ENCODE assay signal across 8 cellular contexts in the genomic region with DNA sequence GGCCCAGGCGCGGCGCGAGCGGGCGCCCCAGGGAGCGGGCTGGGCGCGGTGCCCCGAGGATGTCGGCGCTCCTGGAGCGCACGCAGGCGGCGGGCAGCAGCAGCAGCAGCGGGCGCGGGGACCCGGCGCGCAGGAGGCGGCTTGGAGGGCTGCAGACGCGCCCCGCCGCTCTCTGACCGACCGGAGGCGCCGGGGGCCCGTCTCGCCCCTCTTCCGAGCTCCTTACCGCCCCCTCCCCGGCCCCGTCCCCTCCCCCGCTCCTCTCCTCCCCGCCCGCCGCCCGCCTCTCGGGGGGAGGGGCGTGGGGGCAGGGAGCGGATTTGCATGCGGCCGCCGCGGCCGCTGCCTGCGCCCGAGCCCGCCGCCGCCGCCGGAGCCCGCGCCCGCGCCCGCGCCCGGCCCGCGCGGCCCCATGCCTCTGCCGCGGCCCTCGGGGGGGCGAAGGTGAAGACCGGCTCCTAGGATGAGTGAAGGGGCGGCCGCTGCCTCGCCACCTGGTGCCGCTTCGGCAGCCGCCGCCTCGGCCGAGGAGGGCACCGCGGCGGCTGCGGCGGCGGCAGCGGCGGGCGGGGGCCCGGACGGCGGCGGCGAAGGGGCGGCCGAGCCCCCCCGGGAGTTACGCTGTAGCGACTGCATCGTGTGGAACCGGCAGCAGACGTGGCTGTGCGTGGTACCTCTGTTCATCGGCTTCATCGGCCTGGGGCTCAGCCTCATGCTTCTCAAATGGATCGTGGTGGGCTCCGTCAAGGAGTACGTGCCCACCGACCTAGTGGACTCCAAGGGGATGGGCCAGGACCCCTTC. TPM values are rescaled to one million over a fixed set of nuclear protein-coding genes. Genes with fewer than 3 reads are reported as not detected.
DNase-seq lines count a peak whose midpoint lies in the region; ATAC-seq and TF ChIP-seq lines count a peak whose summit lies in the region.

A gene (plus strand): TSS at position 317 of the 802 bp plus-strand sequence.

- H3K4me3 Mint-ChIP-seq in CD14-positive monocyte = peak within 1 kb of the TSS in 1 of 2 donors; percentile 80

- H3K27me3 Mint-ChIP-seq in CD14-positive monocyte (ENCODE audit: low read depth in 3 of 3) = peaks cover 55 to 68% (median 57%) of the 10 kb centered on the region in 3 donors

- H3K4me3 ChIP-seq in ectodermal cell (ENCODE audit: insufficient read depth, low read depth, low read length) (peak within 1 kb of the TSS; percentile 66), neuron (ENCODE audit: low read length) (peak within 1 kb of the TSS; percentile 81)

- peaks cover 13% of the 10 kb centered on the region for H3K4me1 ChIP-seq in ectodermal cell (ENCODE audit: control insufficient read depth, insufficient read depth, low read length)
- H3K4me1 ChIP-seq in neuron (ENCODE audit: insufficient read depth, low read length) = peaks cover 23% of the 10 kb centered on the region

- no peak for TF ChIP-seq CTCF in CD14-positive monocyte (IDR thresholded peaks at IDR 0.05)

- DNase-seq in DMS53 (lab: John Stamatoyannopoulos, UW) (peak; percentile 86), NCI-H774 (lab: John Stamatoyannopoulos, UW) (no peak), cortex of kidney (lab: John Stamatoyannopoulos, UW) (no peak), CD14-positive monocyte (ENCODE audit: low spot score) (no peak)
- DNase-seq in activated CD8-positive, alpha-beta memory T cell treated with anti-CD3 and anti-CD28 coated beads, Interleukin-2, amount 50 U/mL, for 48 hours = no peak

- H3K27ac Mint-ChIP-seq in CD14-positive monocyte = no peak within 1 kb of the TSS

- peaks cover 3% of the 10 kb centered on the region in 2 donors for H3K36me3 Mint-ChIP-seq in CD14-positive monocyte

- H2AFZ ChIP-seq in neuron (ENCODE audit: low read depth, low read length) = peak within 1 kb of the TSS; percentile 92

- WGBS in ectodermal cell, 2 experiments = 0% methylated on average over 104 to 106 of the region's 110 CpGs

- peaks cover 3% of the 10 kb centered on the region for H3K4me1 Mint-ChIP-seq in CD14-positive monocyte

- H3K27me3 ChIP-seq in ectodermal cell (ENCODE audit: control insufficient read depth, insufficient read depth, low read length, poor library complexity, severe bottlenecking) = peaks cover 53% of the 10 kb centered on the region
- no peaks in the 10 kb centered on the region for H3K27me3 ChIP-seq in neuron (ENCODE audit: insufficient read depth, low read length)

- H3K9me3 ChIP-seq in ectodermal cell (ENCODE audit: control insufficient read depth, low read length) (no peaks in the 10 kb centered on the region), neuron (ENCODE audit: low read length) (no peaks in the 10 kb centered on the region)

- peak; percentile 43 for ATAC-seq in HG02759 (IDR thresholded peaks at IDR 0.05; ENCODE audit: unreplicated experiment)

- intact Hi-C loops in CD14-positive monocyte (cut with micrococcal nuclease) = no loop called here

- peaks cover 0 to 14% (median 9%) of the 10 kb centered on the region in 7 donors for H3K9me3 Mint-ChIP-seq in CD14-positive monocyte

- H3K36me3 ChIP-seq in ectodermal cell (ENCODE audit: control insufficient read depth, insufficient read depth, low read length) (no peaks in the 10 kb centered on the region), neuron (ENCODE audit: insufficient read depth, low read length) (no peaks in the 10 kb centered on the region)

- no peak within 1 kb of the TSS for H3K27ac ChIP-seq in ectodermal cell (ENCODE audit: insufficient read depth, low read depth, low read length, poor library complexity, severe bottlenecking)

RNA-seq across cellular contexts. Expression of the gene that starts here (rescaled TPM):
- polyA plus RNA-seq in ectodermal cell (2013, experiment 1 of 4) = 7.9 TPM
- 6.0 TPM for polyA plus RNA-seq in ectodermal cell (2013, experiment 2 of 4)
- 5.5 TPM for polyA plus RNA-seq in ectodermal cell (2013, experiment 3 of 4)
- polyA plus RNA-seq in ectodermal cell (2013, experiment 4 of 4) = 5.8 TPM
- polyA plus RNA-seq in CD14-positive monocyte = not detected
